10 cellular contexts compared by ENCODE assay signal in the genomic region with DNA sequence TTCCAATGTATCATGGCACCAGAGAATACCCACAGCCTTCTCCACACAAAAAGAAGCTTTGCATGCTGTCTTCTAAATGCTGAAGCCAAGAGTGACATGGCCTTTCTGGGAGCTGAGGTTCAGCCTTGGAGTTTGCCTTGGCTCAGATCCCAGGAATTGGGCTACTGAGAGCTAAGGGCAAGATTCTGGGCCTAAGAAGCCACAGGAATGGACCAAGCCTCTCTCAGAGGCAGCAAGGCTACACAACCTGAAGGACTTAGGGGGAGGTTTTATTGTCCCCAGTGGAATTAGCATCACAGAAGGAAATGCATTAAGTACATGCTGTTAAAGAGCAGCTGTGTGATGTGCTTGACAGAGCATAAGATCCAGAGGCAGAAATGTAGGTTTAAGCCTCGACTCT.
DNase-seq lines count a peak whose midpoint lies in the region; ATAC-seq and TF ChIP-seq lines count a peak whose summit lies in the region.
"Had no signal": no experiment of that assay in that cellular context is flagged by ENCODE, and none has a peak within 500 bp of the region (broad histone marks: within the 10 kb centered on the region; RNA-seq: fewer than 3 reads in every experiment).

No MANE protein-coding gene starts in this region.

- H3K4me3 Mint-ChIP-seq in activated naive CD4-positive, alpha-beta T cell treated with anti-CD3 and anti-CD28 coated beads, Interleukin-2, amount 10 ng/mL, durations not matched to agents 7 days and 5 days, result no peak overlapping the region
- no peak overlapping the region for H3K4me3 Mint-ChIP-seq in activated CD4-positive, alpha-beta memory T cell treated with anti-CD3 and anti-CD28 coated beads for 36 hours

- H3K4me3 ChIP-seq in AG10803 (ENCODE audit: low read length) (no peak overlapping the region), IMR-90 (ENCODE audit: insufficient read depth, low read depth, low read length) (no peak overlapping the region)

- H3K27me3 Mint-ChIP-seq in activated naive CD4-positive, alpha-beta T cell treated with anti-CD3 and anti-CD28 coated beads, Interleukin-2, amount 10 ng/mL, durations not matched to agents 7 days and 5 days, result no peaks in the 10 kb centered on the region
- H3K27me3 Mint-ChIP-seq in activated CD4-positive, alpha-beta memory T cell treated with anti-CD3 and anti-CD28 coated beads for 36 hours, result no peaks in the 10 kb centered on the region

- H3K27ac ChIP-seq in IMR-90 (ENCODE audit: insufficient read depth, low read length), result no peak overlapping the region

- H2BK15ac ChIP-seq in IMR-90 (ENCODE audit: low read depth, low read length), result no peak overlapping the region

- H3K4ac ChIP-seq in IMR-90 (ENCODE audit: low read depth, low read length), result no peak overlapping the region

- TF ChIP-seq CTCF in AG10803 (conservative IDR thresholded peaks at IDR 0.05; ENCODE audit: low read length), result no peak
- no peak for TF ChIP-seq CTCF in IMR-90 (conservative IDR thresholded peaks at IDR 0.05; ENCODE audit: low read depth, low read length)

- H2BK20ac ChIP-seq in IMR-90 (ENCODE audit: low read depth, low read length), result no peak overlapping the region

- no peak overlapping the region for H2BK5ac ChIP-seq in IMR-90 (ENCODE audit: low read depth, low read length, poor library complexity, severe bottlenecking)

- dilution Hi-C loops in IMR-90 (cut with HindIII; ENCODE audit: low sequenced_read_pairs, unreplicated experiment), result no loop called here

- H3K4me2 ChIP-seq in IMR-90 (ENCODE audit: low read depth, low read length), result no peak overlapping the region

- H4K91ac ChIP-seq in IMR-90 (ENCODE audit: insufficient read depth, low read depth, low read length), result no peak overlapping the region

- no CpG with 5 or more reads among the region's 1 CpG for WGBS in IMR-90 (ENCODE audit: extremely low coverage in 2 of 2, insufficient read length in 1 of 2), 2 experiments

- no peak overlapping the region for H3K18ac ChIP-seq in IMR-90 (ENCODE audit: low read depth, low read length)

- H3K27ac Mint-ChIP-seq in activated naive CD4-positive, alpha-beta T cell treated with anti-CD3 and anti-CD28 coated beads, Interleukin-2, amount 10 ng/mL, durations not matched to agents 7 days and 5 days, result no peak overlapping the region
- no peak overlapping the region for H3K27ac Mint-ChIP-seq in activated CD4-positive, alpha-beta memory T cell treated with anti-CD3 and anti-CD28 coated beads for 36 hours

- peaks cover 4% of the 10 kb centered on the region for H3K9me1 ChIP-seq in IMR-90 (ENCODE audit: insufficient read depth, low read length)

- H2AK5ac ChIP-seq in IMR-90 (ENCODE audit: low read depth, low read length), result no peak overlapping the region

- H4K20me1 ChIP-seq in IMR-90 (ENCODE audit: insufficient read depth, low read length), result no peaks in the 10 kb centered on the region; the same call in 1 of the 2 replicates

- no peak for TF ChIP-seq POLR2A in IMR-90 (IDR thresholded peaks at IDR 0.05; ENCODE audit: low read depth, low read length)

- H3K36me3 ChIP-seq in IMR-90 (ENCODE audit: control insufficient read depth, insufficient read depth, low read length), result no peaks in the 10 kb centered on the region

- DNase-seq in AG10803 (ENCODE audit: low read depth) (peak; percentile 82), IMR-90 (peak; percentile 90), astrocyte of the hippocampus (ENCODE audit: low read depth, low spot score) (peak; percentile 97), medulla oblongata (ENCODE audit: extremely low spot score) (peak; percentile 59)
- DNase-seq in activated naive CD4-positive, alpha-beta T cell treated with anti-CD3 and anti-CD28 coated beads, Interleukin-2, amount 10 ng/mL, durations not matched to agents 7 days and 5 days, result no peak
- DNase-seq in activated CD4-positive, alpha-beta memory T cell treated with anti-CD3 and anti-CD28 coated beads for 36 hours, result no peak
- DNase-seq: activated CD8-positive, alpha-beta memory T cell treated with anti-CD3 and anti-CD28 coated beads for 24 hours; posterior cingulate gyrus had no signal

- no peaks in the 10 kb centered on the region for H3K36me3 Mint-ChIP-seq in activated naive CD4-positive, alpha-beta T cell treated with anti-CD3 and anti-CD28 coated beads, Interleukin-2, amount 10 ng/mL, durations not matched to agents 7 days and 5 days
- H3K36me3 Mint-ChIP-seq in activated CD4-positive, alpha-beta memory T cell treated with anti-CD3 and anti-CD28 coated beads for 36 hours, result no peaks in the 10 kb centered on the region

- in situ Hi-C loops in IMR-90 (cut with MboI; ENCODE audit: low sequenced_read_pairs), result no loop called here

- H3K56ac ChIP-seq in IMR-90 (ENCODE audit: extremely low read depth, insufficient read depth, low read length), result no peak overlapping the region

- no peak overlapping the region for H4K5ac ChIP-seq in IMR-90 (ENCODE audit: low read depth, low read length)

- H3K9me3 Mint-ChIP-seq in activated naive CD4-positive, alpha-beta T cell treated with anti-CD3 and anti-CD28 coated beads, Interleukin-2, amount 10 ng/mL, durations not matched to agents 7 days and 5 days, result no peaks in the 10 kb centered on the region
- H3K9me3 Mint-ChIP-seq in activated CD4-positive, alpha-beta memory T cell treated with anti-CD3 and anti-CD28 coated beads for 36 hours, result peaks cover 4% of the 10 kb centered on the region

- peak; percentile 89 for ATAC-seq in IMR-90 (ENCODE audit: low read depth)
- no peak for ATAC-seq in GM18870 (IDR thresholded peaks at IDR 0.05; ENCODE audit: unreplicated experiment)
- ATAC-seq in HG03378 (IDR thresholded peaks at IDR 0.05; ENCODE audit: unreplicated experiment), result no peak

- peak overlapping the region; percentile 54; the same call in 1 of the 2 replicates for H2BK120ac ChIP-seq in IMR-90 (ENCODE audit: low read depth, low read length)

- intact Hi-C loops in IMR-90 (cut with micrococcal nuclease), result loop anchor here (5.0 kb wide), 1 partner anchor 209 kb away; no protein-coding TSS in a partner anchor
- intact Hi-C loops in activated CD4-positive, alpha-beta memory T cell treated with anti-CD3 and anti-CD28 coated beads for 36 hours (cut with micrococcal nuclease), result no loop called here

- no peak overlapping the region for H3K23ac ChIP-seq in IMR-90 (ENCODE audit: low read depth, low read length)

- H3K4me1 Mint-ChIP-seq in activated naive CD4-positive, alpha-beta T cell treated with anti-CD3 and anti-CD28 coated beads, Interleukin-2, amount 10 ng/mL, durations not matched to agents 7 days and 5 days, result no peaks in the 10 kb centered on the region
- H3K4me1 Mint-ChIP-seq in activated CD4-positive, alpha-beta memory T cell treated with anti-CD3 and anti-CD28 coated beads for 36 hours (ENCODE audit: low read depth), result no peaks in the 10 kb centered on the region

- H3K9me3 ChIP-seq in IMR-90 (ENCODE audit: control insufficient read depth, insufficient read depth, low read length), result no peaks in the 10 kb centered on the region

- no peak for TF ChIP-seq RAD21 in IMR-90 (IDR thresholded peaks at IDR 0.05; ENCODE audit: low read length)

- CTCF ChIA-PET in IMR-90 (lab: Yijun Ruan, JAX), result interaction anchor here (0.9 kb wide), 1 partner anchor 9 kb away, joined by 3 read pairs; no protein-coding TSS in a partner anchor
- CTCF ChIA-PET in activated naive CD4-positive, alpha-beta T cell treated with anti-CD3 and anti-CD28 coated beads, Interleukin-2, amount 10 ng/mL, durations not matched to agents 7 days and 5 days (lab: Charles Lee), result no interaction called here
- CTCF ChIA-PET in activated CD4-positive, alpha-beta memory T cell treated with anti-CD3 and anti-CD28 coated beads for 36 hours (lab: Charles Lee), result no interaction called here

- no peak overlapping the region for H2AFZ ChIP-seq in IMR-90 (replicated peaks; ENCODE audit: low read length, poor library complexity)

- no peak overlapping the region for H2AK9ac ChIP-seq in IMR-90 (replicated peaks; ENCODE audit: low read depth, low read length, poor library complexity)

- no TSS peak for BruUV-seq in IMR-90 (replicated peaks; lab: Mats Ljungman, UMichigan)

- H3K27me3 ChIP-seq in IMR-90 (ENCODE audit: control insufficient read depth, insufficient read depth, low read length), result no peaks in the 10 kb centered on the region

- no peak overlapping the region for H3K14ac ChIP-seq in IMR-90 (replicated peaks; ENCODE audit: low read depth, low read length)

- 0 out of 4 replicates have a peak overlapping the region, but pooled peaks of 1 of the 2 experiments have one; percentile 17 for H4K8ac ChIP-seq in IMR-90 (ENCODE audit: low read depth in 2 of 2, low read length in 2 of 2)

- H3K9ac ChIP-seq in IMR-90 (ENCODE audit: low read depth, low read length), result no peak overlapping the region

- H3K4me1 ChIP-seq in IMR-90 (ENCODE audit: control insufficient read depth, insufficient read depth, low read length), result peaks cover 12% of the 10 kb centered on the region

- no peaks in the 10 kb centered on the region for H3K79me1 ChIP-seq in IMR-90 (ENCODE audit: low read depth in 1 of 2, low read length in 2 of 2)

- POLR2A ChIA-PET in IMR-90 (lab: Charles Lee; ENCODE audit: unreplicated experiment), result no interaction called here
- POLR2A ChIA-PET in activated CD4-positive, alpha-beta memory T cell treated with anti-CD3 and anti-CD28 coated beads for 36 hours (lab: Charles Lee), result no interaction called here

TF ChIP-seq in IMR-90, 13 proteins besides CTCF, POLR2A, EP300 and RAD21:
- no peak for TF ChIP-seq RCOR1 (IDR thresholded peaks at IDR 0.05; ENCODE audit: insufficient replicate concordance, low read length)

Comparison
In these comparisons a context has a peak if more than half of its experiments do, and no peak if none do; other contexts are left out.
1. DNase-seq: peak in AG10803 (single experiment), IMR-90 (single experiment), astrocyte of the hippocampus (single experiment) and medulla oblongata (single experiment); none in activated naive CD4-positive, alpha-beta T cell treated with anti-CD3 and anti-CD28 coated beads, Interleukin-2, amount 10 ng/mL, durations not matched to agents 7 days and 5 days (single experiment) and activated CD4-positive, alpha-beta memory T cell treated with anti-CD3 and anti-CD28 coated beads for 36 hours (single experiment).